Comparison of ENCODE assay signal across 29 cellular contexts in the genomic region with DNA sequence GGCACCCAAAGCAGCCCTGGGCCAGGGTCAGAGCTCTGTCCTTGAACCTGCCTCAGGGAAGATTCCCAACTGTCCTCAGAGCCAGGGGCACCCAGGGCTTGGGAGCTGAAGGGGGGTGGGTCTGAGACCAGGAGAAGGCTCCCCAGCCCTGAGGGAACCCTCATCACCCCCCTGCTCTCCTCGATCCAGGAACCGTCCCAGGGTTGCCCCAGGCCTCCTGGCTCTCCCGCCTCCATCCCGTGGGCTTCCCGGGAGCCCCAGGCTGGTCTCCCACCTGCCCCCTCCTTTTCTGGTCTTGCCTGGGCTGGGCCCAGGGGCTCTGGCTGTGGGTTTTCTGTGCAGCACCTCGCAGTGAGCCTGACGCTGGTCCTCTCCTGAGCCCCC. TPM values are rescaled to one million over a fixed set of nuclear protein-coding genes. Genes with fewer than 3 reads are reported as not detected.
DNase-seq lines count a peak whose midpoint lies in the region; ATAC-seq, FAIRE-seq and TF ChIP-seq lines count a peak whose summit lies in the region.
"Had no signal": no experiment of that assay in that cellular context is flagged by ENCODE, and none has a peak within 500 bp of the region (broad histone marks: within the 10 kb centered on the region; RNA-seq: fewer than 3 reads in every experiment).

No MANE protein-coding gene starts in this region.

- H4K5ac ChIP-seq in H1 (ENCODE audit: insufficient read length, low read depth, low read length), result no peak overlapping the region

- peaks cover 9 to 17% of the 10 kb centered on the region in 2 experiments for H4K20me1 ChIP-seq in H1 (replicated peaks in 1 of 2; ENCODE audit: control insufficient read depth in 1 of 2, insufficient read depth in 2 of 2, low read length in 2 of 2)

- no peak for ATAC-seq in HG03108 (IDR thresholded peaks at IDR 0.05; ENCODE audit: unreplicated experiment)
- ATAC-seq: activated T-cell treated with anti-CD3 and anti-CD28 coated beads, Interleukin-2, amount 50 U/mL, for 4 hours; lower lobe of right lung had no signal

- H4K91ac ChIP-seq in H1 (replicated peaks; ENCODE audit: insufficient read length, low read length), result no peak overlapping the region

- no peak overlapping the region for H3K4me2 ChIP-seq in H1 (ENCODE audit: insufficient read depth in 1 of 2, low read depth in 2 of 2, low read length in 2 of 2)

- H3K27me3 ChIP-seq in H1 (replicated peaks in 1 of 4; ENCODE audit: control insufficient read depth in 3 of 4, extremely low read depth in 1 of 4, insufficient read depth in 3 of 4, low read length in 3 of 4), result peaks cover 24 to 94% (median 74%) of the 10 kb centered on the region in 4 experiments
- H3K27me3 ChIP-seq: body of pancreas, uterus had no signal

- WGBS in H1 (ENCODE audit: extremely low coverage in 1 of 2, insufficient coverage in 1 of 2, insufficient read length in 1 of 2, insufficient replicate concordance in 2 of 2, low coverage in 1 of 2, low lambda C conversion rate in 2 of 2, missing lambda C conversion rate in 1 of 2), 2 experiments, result 76% methylated on average over 7 of the region's 7 CpGs; no CpG with 5 or more reads in 1 of the 2 experiments

- H4K8ac ChIP-seq in H1 (ENCODE audit: extremely low read depth, insufficient read depth, low read length), result peak overlapping the region; percentile 69; the same call in 1 of the 2 replicates

- H3K18ac ChIP-seq in H1 (ENCODE audit: extremely low read depth, low read length), result no peak overlapping the region

- no peak for FAIRE-seq in H1 (lab: Jason Lieb, UNC)
- FAIRE-seq: H54, islet of Langerhans had no signal

- no peaks in the 10 kb centered on the region for H3K36me3 ChIP-seq in H1 (ENCODE audit: control insufficient read depth in 2 of 4, insufficient read depth in 4 of 4, low read length in 3 of 4)
- H3K36me3 ChIP-seq: lower lobe of right lung, sigmoid colon, uterus had no signal

- H2AK5ac ChIP-seq in H1 (ENCODE audit: low read depth, low read length), result no peak overlapping the region

- H3K79me1 ChIP-seq in H1 (ENCODE audit: low read depth, low read length), result no peaks in the 10 kb centered on the region

- no peak overlapping the region for H2BK15ac ChIP-seq in H1 (ENCODE audit: low read length)

- no peak overlapping the region for H3K9ac ChIP-seq in H1 (replicated peaks in 1 of 4; ENCODE audit: extremely low read depth in 1 of 4, low read depth in 3 of 4, low read length in 3 of 4)

- H3K4me1 ChIP-seq in H1 (replicated peaks in 1 of 4; ENCODE audit: control insufficient read depth in 3 of 4, insufficient read depth in 4 of 4, low read length in 3 of 4), result peaks cover 0 to 13% (median 10%) of the 10 kb centered on the region in 4 experiments; a peak in 6 of 7 replicates

- no peak for TF ChIP-seq POLR2A in H1 (IDR thresholded peaks at IDR 0.05; ENCODE audit: control extremely low read depth in 1 of 2, low read depth in 2 of 2, low read length in 2 of 2)

- H3K14ac ChIP-seq in H1 (ENCODE audit: insufficient read length), result no peak overlapping the region

- no peak overlapping the region for H3K56ac ChIP-seq in H1 (replicated peaks; ENCODE audit: insufficient read length, low read depth, low read length)

- DNase-seq in NCI-H526 treated with DMSO at 0.1 percent for 48 hours (lab: John Stamatoyannopoulos, UW) (peak; percentile 36), NCI-H526 (lab: John Stamatoyannopoulos, UW) (no peak), HEK293T (ENCODE audit: extremely low spot score) (no peak), H1 (ENCODE audit: low read depth in 1 of 2, low spot score in 2 of 2) (no peak), retina (peak; percentile 61)
- no peak for DNase-seq in stimulated activated CD4-positive, alpha-beta T cell treated with anti-CD3 and anti-CD28 coated beads, Interleukin-2, amount 100 ng/mL, for 24 hours
- DNase-seq in NK-92 treated with Interleukin-12 subunit alpha and Interleukin-12 subunit beta, amount 100 ng/mL, for 24 hours (lab: John Stamatoyannopoulos, UW), result no peak
- DNase-seq: activated CD4-positive, alpha-beta T cell treated with anti-CD3 and anti-CD28 coated beads, Interleukin-2, amount 10 ng/mL, durations not matched to agents 7 days and 5 days; activated T-cell treated with anti-CD3 and anti-CD28 coated beads, Interleukin-2, amount 50 U/mL, for 4 hours; AML-193; DMS53; GDM1; lower lobe of right lung; NCI-H1092 treated with DMSO at 0.1 percent for 48 hours; NCI-H1930; NCI-H774; stimulated activated CD4-positive, alpha-beta T cell treated with anti-CD3 and anti-CD28 coated beads, Interleukin-15, amount 100 ng/mL, for 24 hours; stimulated activated naive CD4-positive, alpha-beta T cell treated with Interleukin-2 at 50 U/mL for 16 hours; T-helper 9 cell had no signal

- no peak for TF ChIP-seq EP300 in H1 (IDR thresholded peaks at IDR 0.05; ENCODE audit: borderline replicate concordance in 1 of 2, low read depth in 2 of 2, low read length in 2 of 2)

- no peak overlapping the region for H3K4me3 ChIP-seq in H1 (ENCODE audit: extremely low read depth in 1 of 4, insufficient read depth in 2 of 4, low read depth in 3 of 4, low read length in 4 of 4)
- H3K4me3 ChIP-seq: body of pancreas, lower lobe of right lung, sigmoid colon, uterus had no signal

- H2BK120ac ChIP-seq in H1 (replicated peaks; ENCODE audit: low read depth, low read length), result no peak overlapping the region

- H2BK5ac ChIP-seq in H1 (ENCODE audit: low read depth, low read length), result no peak overlapping the region

- no peak for TF ChIP-seq CTCF in H1 (IDR thresholded peaks at IDR 0.05; ENCODE audit: control extremely low read depth in 1 of 3, insufficient read depth in 1 of 3, low read depth in 1 of 3, low read length in 3 of 3)

- no peaks in the 10 kb centered on the region; a peak in 1 of 4 replicates for H3K9me3 ChIP-seq in H1 (ENCODE audit: insufficient read depth in 2 of 2, low read depth in 1 of 2, low read length in 1 of 2)
- H3K9me3 ChIP-seq: body of pancreas, lower lobe of right lung, sigmoid colon, uterus had no signal

- no peak overlapping the region for H2BK20ac ChIP-seq in H1 (ENCODE audit: low read length)

- H2AFZ ChIP-seq in H1 (ENCODE audit: low read length), result no peak overlapping the region

- CTCF ChIA-PET in HEK293T (lab: Yijun Ruan, JAX), result interaction anchor here (1.2 kb wide), 1 partner anchor 11 kb away, joined by 7 read pairs; no protein-coding TSS in a partner anchor
- CTCF ChIA-PET in H1 (lab: Charles Lee; ENCODE audit: partially characterized antibody), result interaction anchor here (1.1 to 2.5 kb wide), 4 partner anchors 12 to 67 kb away, joined by 4 to 14 read pairs (median 5); no protein-coding TSS in a partner anchor

- POLR2A ChIA-PET in HEK293T (lab: Yijun Ruan, JAX) (interaction anchor here (1.2 to 5.2 kb wide), 2 partner anchors 12 to 24 kb away, joined by 5 to 61 read pairs; no protein-coding TSS in a partner anchor), H1 (lab: Charles Lee; ENCODE audit: partially characterized antibody) (interaction anchor here (1.1 to 1.3 kb wide), 3 partner anchors 11 to 25 kb away, joined by 3 read pairs; no protein-coding TSS in a partner anchor)

- no peak overlapping the region for H3K4ac ChIP-seq in H1 (replicated peaks; ENCODE audit: insufficient read length, low read depth, low read length)

- H3K27ac ChIP-seq in H1 (ENCODE audit: low read depth, low read length), result no peak overlapping the region
- H3K27ac ChIP-seq: body of pancreas, lower lobe of right lung, sigmoid colon, uterus had no signal

- H3K23ac ChIP-seq in H1 (ENCODE audit: insufficient read length), result no peak overlapping the region

- no peak overlapping the region for H2BK12ac ChIP-seq in H1 (ENCODE audit: low read depth, low read length)

- no peaks in the 10 kb centered on the region for H3K79me2 ChIP-seq in H1 (ENCODE audit: control insufficient read depth in 1 of 2, insufficient read depth in 2 of 2, low read length in 2 of 2)

- TF ChIP-seq RAD21 in H1 (IDR thresholded peaks at IDR 0.05 in 1 of 2, conservative IDR thresholded peaks at IDR 0.05 in 1 of 2; ENCODE audit: low read depth in 2 of 2, low read length in 2 of 2), result no peak

- H3K23me2 ChIP-seq in H1 (ENCODE audit: low read depth, low read length), result no peaks in the 10 kb centered on the region

RNA-seq across cellular contexts. Expression of gene SAMD11, which starts 6.7 kb away (rescaled TPM):
- 0.25 and 0.30 TPM in 2 replicates for total RNA-seq in H1 (2021; fragmentation: NEBNext Ultra II Directional; extraction: Animal tissue kit (Norgen Biotek cat#: 25700))
- polyA plus RNA-seq in H1 (2011; rRNA removed), result 0.18 and 0.66 TPM in 2 replicates
- polyA plus RNA-seq in H1 (2011; cell fraction: cytosol; rRNA removed), result 0.74 TPM
- 2.3 TPM for polyA plus RNA-seq in H1 (2011; cell fraction: nucleus; rRNA removed)
- 0.13 to 0.43 TPM (median 0.25 TPM) in 3 of 4 replicates, not detected in the other for polyA plus RNA-seq in H1 (2012, experiment 1 of 2)
- polyA plus RNA-seq in H1 (2012, experiment 2 of 2), result 1.7 TPM
- polyA plus RNA-seq in H1 (2013, experiment 1 of 2), result 0.06 TPM
- 0.06 TPM for polyA plus RNA-seq in H1 (2013, experiment 2 of 2)
- polyA minus RNA-seq in H1 (2011; rRNA and poly(A)+ RNA removed), result 0.10 TPM in 1 of 2 replicates, not detected in the other
- 11.0 TPM for polyA minus RNA-seq in H1 (2011; cell fraction: cytosol; rRNA and poly(A)+ RNA removed)
- 1.3 TPM for polyA minus RNA-seq in H1 (2011; cell fraction: nucleus; rRNA and poly(A)+ RNA removed)
- total RNA-seq: activated CD4-positive, alpha-beta T cell treated with anti-CD3 and anti-CD28 coated beads, Interleukin-2, amount 10 ng/mL, durations not matched to agents 7 days and 5 days; activated T-cell treated with anti-CD3 and anti-CD28 coated beads, Interleukin-2, amount 50 U/mL, for 4 hours; CD8-positive, alpha-beta memory T cell had no signal

RNA-seq across cellular contexts. Expression of gene NOC2L, which starts 42.0 kb away (rescaled TPM):
- 130 TPM in 2 replicates for total RNA-seq in H1 (2021; fragmentation: NEBNext Ultra II Directional; extraction: Animal tissue kit (Norgen Biotek cat#: 25700))
- polyA plus RNA-seq in H1 (2011; rRNA removed), result 74.7 and 115 TPM in 2 replicates
- 102 TPM for polyA plus RNA-seq in H1 (2011; cell fraction: cytosol; rRNA removed)
- 134 TPM for polyA plus RNA-seq in H1 (2011; cell fraction: nucleus; rRNA removed)
- polyA plus RNA-seq in H1 (2012, experiment 1 of 2), result 82.3 to 121 TPM (median 117 TPM) in 4 replicates
- 111 TPM for polyA plus RNA-seq in H1 (2012, experiment 2 of 2)
- 70.9 TPM for polyA plus RNA-seq in H1 (2013, experiment 1 of 2)
- polyA plus RNA-seq in H1 (2013, experiment 2 of 2), result 66.0 TPM
- polyA minus RNA-seq in H1 (2011; rRNA and poly(A)+ RNA removed), result 83.7 and 85.6 TPM in 2 replicates
- 73.3 TPM for polyA minus RNA-seq in H1 (2011; cell fraction: cytosol; rRNA and poly(A)+ RNA removed)
- 46.5 TPM for polyA minus RNA-seq in H1 (2011; cell fraction: nucleus; rRNA and poly(A)+ RNA removed)

RNA-seq across cellular contexts. Expression of gene KLHL17, which starts 43.3 kb away (rescaled TPM):
- 30.1 and 32.6 TPM in 2 replicates for total RNA-seq in H1 (2021; fragmentation: NEBNext Ultra II Directional; extraction: Animal tissue kit (Norgen Biotek cat#: 25700))
- polyA plus RNA-seq in H1 (2011; rRNA removed), result 36.1 and 62.3 TPM in 2 replicates
- 40.0 TPM for polyA plus RNA-seq in H1 (2011; cell fraction: cytosol; rRNA removed)
- 508 TPM for polyA plus RNA-seq in H1 (2011; cell fraction: nucleus; rRNA removed)
- 23.1 to 39.3 TPM (median 34.1 TPM) in 4 replicates for polyA plus RNA-seq in H1 (2012, experiment 1 of 2)
- polyA plus RNA-seq in H1 (2012, experiment 2 of 2), result 21.6 TPM
- 30.7 TPM for polyA plus RNA-seq in H1 (2013, experiment 1 of 2)
- polyA plus RNA-seq in H1 (2013, experiment 2 of 2), result 26.7 TPM
- polyA minus RNA-seq in H1 (2011; rRNA and poly(A)+ RNA removed), result 5.8 and 7.8 TPM in 2 replicates
- polyA minus RNA-seq in H1 (2011; cell fraction: cytosol; rRNA and poly(A)+ RNA removed), result 14.6 TPM
- 47.3 TPM for polyA minus RNA-seq in H1 (2011; cell fraction: nucleus; rRNA and poly(A)+ RNA removed)

RNA-seq across cellular contexts. Expression of gene PLEKHN1, which starts 49.2 kb away (rescaled TPM):
- 1.5 TPM in 2 replicates for total RNA-seq in H1 (2021; fragmentation: NEBNext Ultra II Directional; extraction: Animal tissue kit (Norgen Biotek cat#: 25700))
- polyA plus RNA-seq in H1 (2011; rRNA removed), result 0.39 and 1.2 TPM in 2 replicates
- 0.65 TPM for polyA plus RNA-seq in H1 (2011; cell fraction: cytosol; rRNA removed)
- polyA plus RNA-seq in H1 (2011; cell fraction: nucleus; rRNA removed), result 4.0 TPM
- polyA plus RNA-seq in H1 (2012, experiment 1 of 2), result 0.94 to 1.3 TPM (median 1.00 TPM) in 4 replicates
- 0.51 TPM for polyA plus RNA-seq in H1 (2012, experiment 2 of 2)
- 1.1 TPM for polyA plus RNA-seq in H1 (2013, experiment 1 of 2)
- 1.3 TPM for polyA plus RNA-seq in H1 (2013, experiment 2 of 2)
- polyA minus RNA-seq in H1 (2011; rRNA and poly(A)+ RNA removed), result 0.06 and 0.10 TPM in 2 replicates
- polyA minus RNA-seq in H1 (2011; cell fraction: cytosol; rRNA and poly(A)+ RNA removed), result 0.88 TPM
- polyA minus RNA-seq in H1 (2011; cell fraction: nucleus; rRNA and poly(A)+ RNA removed), result 1.3 TPM
- total RNA-seq: body of pancreas, neural crest cell, OCI-LY7, sigmoid colon, temporal lobe had no signal

Comparison
In these comparisons a context has a peak if more than half of its experiments do, and no peak if none do; other contexts are left out.
1. DNase-seq: peak in NCI-H526 treated with DMSO at 0.1 percent for 48 hours (single experiment) and retina (single experiment); none in NCI-H526 (0 of 2), HEK293T (single experiment), H1 (0 of 2), stimulated activated CD4-positive, alpha-beta T cell treated with anti-CD3 and anti-CD28 coated beads, Interleukin-2, amount 100 ng/mL, for 24 hours (0 of 2) and NK-92 treated with Interleukin-12 subunit alpha and Interleukin-12 subunit beta, amount 100 ng/mL, for 24 hours (single experiment).